In the genomic region with DNA sequence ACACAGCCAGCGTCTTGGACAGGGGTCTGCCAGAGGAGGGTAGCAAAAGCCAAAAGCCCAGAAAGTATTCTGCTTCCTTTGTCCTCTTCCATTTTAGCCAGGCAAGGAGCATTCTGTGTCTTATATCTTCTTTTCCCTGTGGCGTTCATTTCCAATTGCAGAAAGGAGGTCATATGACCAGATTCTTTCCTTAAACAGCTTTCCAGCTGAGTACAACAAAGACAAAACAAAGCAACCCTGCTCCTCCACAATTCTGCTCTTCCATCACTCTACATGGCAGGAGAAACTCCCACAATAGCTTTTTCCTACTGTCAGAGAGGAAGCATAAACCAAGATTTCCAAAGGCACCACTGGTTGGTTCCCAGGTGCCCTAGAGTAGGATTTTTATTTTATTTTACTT, we compare ENCODE assay signal across 12 cellular contexts. TPM values are rescaled to one million over a fixed set of nuclear protein-coding genes. Genes with fewer than 3 reads are reported as not detected.
DNase-seq lines count a peak whose midpoint lies in the region; ATAC-seq and TF ChIP-seq lines count a peak whose summit lies in the region.
"Had no signal": no experiment of that assay in that cellular context is flagged by ENCODE, and none has a peak within 500 bp of the region (broad histone marks: within the 10 kb centered on the region; RNA-seq: fewer than 3 reads in every experiment).

No MANE protein-coding gene starts in this region.

- H3K36me3 Mint-ChIP-seq in mesothelial cell of epicardium: peaks cover 10% of the 10 kb centered on the region

- H3K9me3 ChIP-seq in left ventricle myocardium inferior (replicated peaks) (no peaks in the 10 kb centered on the region), uterus (no peaks in the 10 kb centered on the region)

- H3K27me3 ChIP-seq in left ventricle myocardium inferior (ENCODE audit: low read depth) (no peaks in the 10 kb centered on the region), uterus (no peaks in the 10 kb centered on the region)

- DNase-seq in left ventricle myocardium inferior (no peak), left cardiac atrium (no peak), coronary artery (ENCODE audit: low spot score) (no peak), mesothelial cell of epicardium (ENCODE audit: low spot score in 2 of 2, unreplicated experiment in 2 of 2) (no peak), uterus (no peak), NCI-H2107 treated with DMSO at 0.1 percent for 48 hours (lab: John Stamatoyannopoulos, UW; ENCODE audit: unreplicated experiment) (no peak)
- DNase-seq: amniotic stem cell, left colon, NCI-H1930 had no signal

- ATAC-seq in left cardiac atrium: no peak
- ATAC-seq in HG02981 (IDR thresholded peaks at IDR 0.05; ENCODE audit: unreplicated experiment): no peak
- no peak for ATAC-seq in GM18511 (IDR thresholded peaks at IDR 0.05; ENCODE audit: unreplicated experiment)
- ATAC-seq: left colon had no signal

- TF ChIP-seq POLR2A in uterus (IDR thresholded peaks at IDR 0.05): peak in 1 of 2 donors; percentile 25

- H3K4me1 ChIP-seq in left ventricle myocardium inferior: peaks cover 64% of the 10 kb centered on the region
- H3K4me1 ChIP-seq in uterus: peaks cover 0 to 5% of the 10 kb centered on the region in 2 donors

- H3K27ac Mint-ChIP-seq in mesothelial cell of epicardium: peak overlapping the region; percentile 92

- peak overlapping the region; percentile 85 for H3K27ac ChIP-seq in left ventricle myocardium inferior (replicated peaks)
- peak overlapping the region; percentile 80 to 87 for H3K27ac ChIP-seq in coronary artery
- H3K27ac ChIP-seq in uterus: peak overlapping the region; percentile 70 to 78
- H3K27ac ChIP-seq: C4-2B had no signal

- no peaks in the 10 kb centered on the region for H3K9me3 Mint-ChIP-seq in mesothelial cell of epicardium

- H3K4me1 Mint-ChIP-seq in mesothelial cell of epicardium: peaks cover 10% of the 10 kb centered on the region

- no peaks in the 10 kb centered on the region for H3K27me3 Mint-ChIP-seq in mesothelial cell of epicardium (ENCODE audit: low read depth)

- H3K36me3 ChIP-seq in left ventricle myocardium inferior (no peaks in the 10 kb centered on the region), uterus (no peaks in the 10 kb centered on the region)

- no peak overlapping the region for H3K4me3 Mint-ChIP-seq in mesothelial cell of epicardium

- H3K4me3 ChIP-seq in left ventricle myocardium inferior (no peak overlapping the region), coronary artery (no peak overlapping the region), uterus (no peak overlapping the region)

- no peak for TF ChIP-seq CTCF in left ventricle myocardium inferior (IDR thresholded peaks at IDR 0.05; ENCODE audit: borderline replicate concordance)
- TF ChIP-seq CTCF in coronary artery (IDR thresholded peaks at IDR 0.05): no peak
- no peak for TF ChIP-seq CTCF in mesothelial cell of epicardium (IDR thresholded peaks at IDR 0.05; ENCODE audit: unreplicated experiment)
- no peak for TF ChIP-seq CTCF in uterus (IDR thresholded peaks at IDR 0.05)

- intact Hi-C loops in left ventricle myocardium inferior (cut with micrococcal nuclease): no loop called here
- intact Hi-C loops in left cardiac atrium (cut with DNase I): no loop called here
- intact Hi-C loops in uterus (cut with DNase I; ENCODE audit: low total_unique reads): no loop called here

RNA-seq across cellular contexts. Expression of gene ENSA, which starts 19.7 kb away (rescaled TPM):
- total RNA-seq in left ventricle myocardium inferior (129 TPM), left cardiac atrium (100 to 1,000 TPM; 115 to 125 TPM), mesothelial cell of epicardium (115 to 117 TPM (median 117 TPM) in 3 replicates), uterus (100 to 1,000 TPM; 122 to 224 (median 130) TPM)

RNA-seq across cellular contexts. Expression of gene MCL1, which starts 30.3 kb away (rescaled TPM):
- 97.0 TPM for total RNA-seq in left ventricle myocardium inferior
- 100 to 1,000 TPM; 103 to 146 TPM for total RNA-seq in left cardiac atrium
- total RNA-seq in mesothelial cell of epicardium: 257 to 268 TPM (median 262 TPM) in 3 replicates
- 100 to 1,000 TPM; 125 to 266 (median 207) TPM for total RNA-seq in uterus
